ENCODE assay signal across 9 cellular contexts in the genomic region with DNA sequence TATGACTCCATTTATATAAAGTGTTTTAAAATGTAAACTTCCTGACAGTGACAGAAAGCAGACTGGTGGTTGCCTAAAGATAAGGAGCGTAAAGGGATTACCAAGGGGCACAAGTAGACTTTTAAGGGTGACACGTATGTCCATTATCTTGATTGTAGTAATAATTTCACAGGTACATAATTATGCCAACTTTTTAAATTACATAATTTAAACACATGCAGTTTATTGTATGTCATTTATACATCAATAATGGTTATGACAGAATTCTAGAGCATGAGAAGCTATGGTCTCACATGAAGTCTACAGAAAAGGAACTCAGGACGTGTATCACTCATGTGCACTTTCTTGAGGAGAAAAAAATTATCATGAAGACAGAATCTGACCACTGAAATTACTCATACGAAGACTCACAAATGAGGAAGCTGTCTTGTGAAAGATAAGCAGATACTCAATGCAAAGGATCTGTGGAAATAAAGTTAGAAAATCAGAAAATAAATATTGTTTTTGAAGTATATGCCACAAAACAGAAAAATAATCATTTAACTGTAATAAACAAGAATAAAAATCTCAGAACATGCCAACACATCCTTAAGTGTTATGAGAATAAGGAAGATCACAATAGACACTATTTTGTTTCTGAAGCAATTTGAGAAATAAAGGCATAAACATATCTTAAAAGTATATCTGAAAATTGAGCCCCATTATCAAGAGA.
DNase-seq lines count a peak whose midpoint lies in the region; ATAC-seq lines count a peak whose summit lies in the region.
"Had no signal": no experiment of that assay in that cellular context is flagged by ENCODE, and none has a peak within 500 bp of the region (broad histone marks: within the 10 kb centered on the region; RNA-seq: fewer than 3 reads in every experiment).

No MANE protein-coding gene starts in this region.

- DNase-seq in SJCRH30: no peak
- peak; percentile 4 for DNase-seq in skeletal muscle cell (ENCODE audit: low read depth)
- no peak for DNase-seq in activated CD4-positive, alpha-beta T cell treated with anti-CD3 and anti-CD28 coated beads for 48 hours
- DNase-seq in activated CD8-positive, alpha-beta memory T cell treated with anti-CD3 and anti-CD28 coated beads for 24 hours: no peak
- no peak for DNase-seq in germinal center (ENCODE audit: low spot score)
- DNase-seq: H9 had no signal

- peak overlapping the region; percentile 8; the same call in 1 of the 2 replicates for H3K27ac ChIP-seq in SJCRH30

- ATAC-seq in GM19025 (IDR thresholded peaks at IDR 0.05; ENCODE audit: low read depth, unreplicated experiment) (peak; percentile 57), HG02981 (IDR thresholded peaks at IDR 0.05; ENCODE audit: unreplicated experiment) (peak; percentile 71), HG03439 (IDR thresholded peaks at IDR 0.05; ENCODE audit: unreplicated experiment) (no peak)

- H3K4me1 ChIP-seq in SJCRH30: peaks cover 5% of the 10 kb centered on the region; the same call in 1 of the 2 replicates

- no peaks in the 10 kb centered on the region for H3K9me3 ChIP-seq in SJCRH30 (replicated peaks)

- no peaks in the 10 kb centered on the region for H3K36me3 ChIP-seq in SJCRH30

- no peak overlapping the region for H3K4me3 ChIP-seq in SJCRH30
- H3K4me3 ChIP-seq in skeletal muscle cell (ENCODE audit: low read depth, low read length): no peak overlapping the region

- no peaks in the 10 kb centered on the region for H3K27me3 ChIP-seq in SJCRH30
